In genomic region chr9:91903126-91903911, GRCh38 we compare ENCODE assay signal across 22 cellular contexts. TPM values are rescaled to one million over a fixed set of nuclear protein-coding genes. Genes with fewer than 3 reads are reported as not detected.
DNase-seq lines count a peak whose midpoint lies in the region; ATAC-seq, FAIRE-seq and TF ChIP-seq lines count a peak whose summit lies in the region.
"Had no signal": no experiment of that assay in that cellular context is flagged by ENCODE, and none has a peak within 500 bp of the region (broad histone marks: within the 10 kb centered on the region; RNA-seq: fewer than 3 reads in every experiment).

No MANE protein-coding gene starts in this region.

- intact Hi-C loops in cardiac septum (cut with DNase I), result no loop called here
- intact Hi-C loops in Right ventricle myocardium superior (cut with DNase I), result no loop called here
- intact Hi-C loops in K562 (cut with micrococcal nuclease), result loop anchor here (10.0 kb wide), 1 partner anchor 129 kb away; no protein-coding TSS in a partner anchor

- H3K9me1 ChIP-seq in K562 (ENCODE audit: control insufficient read depth, insufficient read depth, low read length), result no peaks in the 10 kb centered on the region

- H3K36me3 ChIP-seq in K562 (ENCODE audit: control insufficient read depth, insufficient read depth, low read length), result peaks cover 9% of the 10 kb centered on the region; the same call in 2 of the 3 replicates
- H3K36me3 ChIP-seq in suprapubic skin, result no peaks in the 10 kb centered on the region
- H3K36me3 ChIP-seq: heart right ventricle, WERI-Rb-1 had no signal

- H3K4me1 ChIP-seq in K562 (replicated peaks in 1 of 2; ENCODE audit: control insufficient read depth in 2 of 2, insufficient read depth in 2 of 2, low read length in 2 of 2) (peaks cover 78 to 82% of the 10 kb centered on the region in 2 experiments), suprapubic skin (peaks cover 43% of the 10 kb centered on the region)

- H3K27ac ChIP-seq in K562 (ENCODE audit: extremely low read depth, low read depth, low read length), result peak overlapping the region; percentile 88
- no peak overlapping the region for H3K27ac ChIP-seq in suprapubic skin
- H3K27ac ChIP-seq: KMS-11 had no signal

- WGBS in K562 (ENCODE audit: insufficient coverage, low coverage, missing lambda C conversion rate), result 36% methylated on average over 12 of the region's 12 CpGs
- WGBS in suprapubic skin, result 64% methylated on average over 12 of the region's 12 CpGs

- no peaks in the 10 kb centered on the region for H3K27me3 Mint-ChIP-seq in neural crest cell (ENCODE audit: low read depth)
- H3K27me3 Mint-ChIP-seq: activated CD8-positive, alpha-beta T cell treated with anti-CD3 and anti-CD28 coated beads for 36 hours; CD4-positive, CD25-positive, alpha-beta regulatory T cell had no signal

- no peak overlapping the region for H3K4me3 Mint-ChIP-seq in neural crest cell
- H3K4me3 Mint-ChIP-seq: activated CD8-positive, alpha-beta T cell treated with anti-CD3 and anti-CD28 coated beads for 36 hours; activated T-helper 1 cell treated with anti-CD3 and anti-CD28 coated beads, Interleukin-12 subunit alpha, Interleukin-12 subunit beta, Interleukin-2, Interleukin-4 antibody, amounts not matched to agents 30 ng/mL and 10 ng/mL and 1 ng/mL, durations not matched to agents 14 hours and 24 hours and 36 hours had no signal

- no peak for FAIRE-seq in K562 (lab: Jason Lieb, UNC)
- FAIRE-seq: bronchial epithelial cell, islet of Langerhans had no signal

- TF ChIP-seq CTCF in K562 (IDR thresholded peaks at IDR 0.05 in 2 of 3, conservative IDR thresholded peaks at IDR 0.05 in 1 of 3; ENCODE audit: insufficient read depth in 2 of 3, low read depth in 1 of 3, low read length in 3 of 3), result no peak
- TF ChIP-seq CTCF in neural crest cell (conservative IDR thresholded peaks at IDR 0.05), result no peak
- TF ChIP-seq CTCF in suprapubic skin (IDR thresholded peaks at IDR 0.05), result no peak

- BruUV-seq in K562 (replicated peaks; lab: Mats Ljungman, UMichigan), result no TSS peak

- H3K27ac Mint-ChIP-seq in neural crest cell (ENCODE audit: unreplicated experiment), result peak overlapping the region; percentile 92
- H3K27ac Mint-ChIP-seq: activated CD8-positive, alpha-beta T cell treated with anti-CD3 and anti-CD28 coated beads for 36 hours; activated T-helper 1 cell treated with anti-CD3 and anti-CD28 coated beads, Interleukin-12 subunit alpha, Interleukin-12 subunit beta, Interleukin-2, Interleukin-4 antibody, amounts not matched to agents 30 ng/mL and 10 ng/mL and 1 ng/mL, durations not matched to agents 14 hours and 24 hours and 36 hours; CD4-positive, CD25-positive, alpha-beta regulatory T cell had no signal

- no peaks in the 10 kb centered on the region for H4K20me1 ChIP-seq in K562 (replicated peaks; ENCODE audit: control insufficient read depth, insufficient read depth, low read length)

- H3K36me3 Mint-ChIP-seq in neural crest cell (ENCODE audit: low read depth), result no peaks in the 10 kb centered on the region
- H3K36me3 Mint-ChIP-seq: CD4-positive, CD25-positive, alpha-beta regulatory T cell had no signal

- POLR2A ChIA-PET in K562 (lab: Yijun Ruan, JAX), result interaction anchor here (1.1 kb wide), 1 partner anchor 41 kb away, joined by 3 read pairs; no protein-coding TSS in a partner anchor

- no peak for TF ChIP-seq POLR2A in K562 (conservative IDR thresholded peaks at IDR 0.05)
- no peak for TF ChIP-seq POLR2A in suprapubic skin (IDR thresholded peaks at IDR 0.05)

- H3K27me3 ChIP-seq in K562 (ENCODE audit: control insufficient read depth in 2 of 2, insufficient read depth in 2 of 2, low read length in 2 of 2), result no peaks in the 10 kb centered on the region
- no peaks in the 10 kb centered on the region for H3K27me3 ChIP-seq in suprapubic skin

- H2AFZ ChIP-seq in K562 (ENCODE audit: low read depth, low read length), result no peak overlapping the region

- peak overlapping the region; percentile 29; the same call in 1 of the 2 replicates for H3K4me2 ChIP-seq in K562 (ENCODE audit: insufficient read depth, low read length)
- H3K4me2 ChIP-seq: KMS-11 had no signal

- H3K4me3 ChIP-seq in K562 (no peak overlapping the region), suprapubic skin (no peak overlapping the region)
- H3K4me3 ChIP-seq: heart right ventricle had no signal

- H3K9me3 ChIP-seq in K562 (replicated peaks; ENCODE audit: control insufficient read depth, insufficient read depth, low read depth, low read length) (no peaks in the 10 kb centered on the region), suprapubic skin (no peaks in the 10 kb centered on the region)
- H3K9me3 ChIP-seq: heart right ventricle had no signal

- in situ Hi-C loops in K562 (cut with MboI), result no loop called here

- CTCF ChIA-PET in K562 (lab: Yijun Ruan, JAX; ENCODE audit: low intra/inter-chr PET ratio), result no interaction called here

- H3K4me1 Mint-ChIP-seq in neural crest cell, result peaks cover 66% of the 10 kb centered on the region

- H3K79me2 ChIP-seq in K562 (ENCODE audit: control insufficient read depth, insufficient read depth, low read length), result peaks cover 97% of the 10 kb centered on the region

- no peak for TF ChIP-seq EP300 in K562 (IDR thresholded peaks at IDR 0.05; ENCODE audit: low read length)
- no peak for TF ChIP-seq EP300 in suprapubic skin (IDR thresholded peaks at IDR 0.05)

- H3K9ac ChIP-seq in K562 (ENCODE audit: insufficient read depth in 1 of 2, low read depth in 2 of 2, low read length in 2 of 2), result peak overlapping the region in 1 of 2 experiments; percentile 62; a peak in 1 of 4 replicates
- H3K9ac ChIP-seq: KMS-11 had no signal

- no peaks in the 10 kb centered on the region for H3K9me3 Mint-ChIP-seq in neural crest cell
- H3K9me3 Mint-ChIP-seq: activated CD8-positive, alpha-beta T cell treated with anti-CD3 and anti-CD28 coated beads for 36 hours; activated T-helper 1 cell treated with anti-CD3 and anti-CD28 coated beads, Interleukin-12 subunit alpha, Interleukin-12 subunit beta, Interleukin-2, Interleukin-4 antibody, amounts not matched to agents 30 ng/mL and 10 ng/mL and 1 ng/mL, durations not matched to agents 14 hours and 24 hours and 36 hours; CD4-positive, CD25-positive, alpha-beta regulatory T cell had no signal

- ATAC-seq in Right ventricle myocardium superior (ENCODE audit: poor library complexity), result no peak
- no peak for ATAC-seq in K562
- ATAC-seq in HG02981 (IDR thresholded peaks at IDR 0.05; ENCODE audit: unreplicated experiment), result no peak
- no peak for ATAC-seq in GM18867 (IDR thresholded peaks at IDR 0.05; ENCODE audit: unreplicated experiment)
- ATAC-seq: activated CD8-positive, alpha-beta T cell treated with anti-CD3 and anti-CD28 coated beads for 36 hours; PC-3 had no signal

- peak; percentile 67 for DNase-seq in cardiac septum (ENCODE audit: low spot score)
- DNase-seq in Right ventricle myocardium superior, result no peak
- no peak for DNase-seq in K562 (ENCODE audit: extremely low read depth in 1 of 4, low spot score in 3 of 4)
- no peak for DNase-seq in neural crest cell (ENCODE audit: low read depth, low spot score)
- DNase-seq in NCI-H2171 (lab: John Stamatoyannopoulos, UW), result no peak
- no peak for DNase-seq in suprapubic skin (ENCODE audit: low spot score in 2 of 2)
- DNase-seq: activated CD8-positive, alpha-beta T cell treated with anti-CD3 and anti-CD28 coated beads for 36 hours; CD4-positive, CD25-positive, alpha-beta regulatory T cell; heart right ventricle; NCI-H1694; NCI-H510A; PC-3; SW 1271; trophoblast cell; WERI-Rb-1 had no signal

- TF ChIP-seq RAD21 in K562 (CRISPR knock-in tag; conservative IDR thresholded peaks at IDR 0.05 in 1 of 2, IDR thresholded peaks at IDR 0.05 in 1 of 2), result no peak

TF ChIP-seq in K562, 482 proteins besides CTCF, POLR2A, EP300 and RAD21:
- TF ChIP-seq NR2F6 (CRISPR knock-in tag; IDR thresholded peaks at IDR 0.05) (no peak), SPI1 (IDR thresholded peaks at IDR 0.05; ENCODE audit: borderline replicate concordance, low read depth, low read length) (peak; percentile 72; the same call in 1 of the 2 replicates), ZBTB7A (IDR thresholded peaks at IDR 0.05; ENCODE audit: borderline replicate concordance, control insufficient read depth, low read depth, low read length) (0 out of 2 replicates have a peak, but pooled peaks have one; percentile 6), ZNF384 (IDR thresholded peaks at IDR 0.05; ENCODE audit: low read depth, low read length) (no peak), POLR2H (tag; IDR thresholded peaks at IDR 0.05; ENCODE audit: low read depth) (no peak), HMBOX1 (IDR thresholded peaks at IDR 0.05) (0 out of 2 replicates have a peak, but pooled peaks have one; percentile 12), ZNF699 (CRISPR knock-in tag; IDR thresholded peaks at IDR 0.05; ENCODE audit: insufficient replicate concordance) (no peak)

RNA-seq across cellular contexts. Expression of gene ROR2, which starts 46.7 kb away (rescaled TPM):
- 0.65 TPM for total RNA-seq in cardiac septum
- total RNA-seq in Right ventricle myocardium superior, result 0.43 TPM
- total RNA-seq in K562 (2011; cell fraction: chromatin; rRNA removed; ENCODE audit: low replicate concordance), result 55.8 and 56.6 TPM in 2 replicates
- 56.9 and 60.5 TPM in 2 replicates for total RNA-seq in K562 (2011; cell fraction: nucleolus; rRNA removed)
- 36.5 and 49.8 TPM in 2 replicates for total RNA-seq in K562 (2011; cell fraction: nucleoplasm; rRNA removed)
- 15.3 and 18.2 TPM in 2 replicates for total RNA-seq in K562 (2014; rRNA removed)
- total RNA-seq in K562 (2014; rRNA removed; fragmentation: Illumina TruSeq; extraction: Trizol), result 11.4 and 17.3 TPM in 2 replicates
- 15.4 and 17.9 TPM in 2 replicates for total RNA-seq in K562 (2015; rRNA removed; fragmentation: Illumina TruSeq; extraction: Trizol)
- 33.6 and 33.8 TPM in 2 replicates for total RNA-seq in K562 (2021)
- 7.7 and 8.1 TPM in 2 replicates for polyA plus RNA-seq in K562 (2011; rRNA removed)
- polyA plus RNA-seq in K562 (2011; cell fraction: cytosol; rRNA removed), result 7.9 and 16.6 TPM in 2 replicates
- 11.8 and 20.5 TPM in 2 replicates for polyA plus RNA-seq in K562 (2011; cell fraction: nucleus; rRNA removed)
- 16.8 and 25.3 TPM in 2 replicates for polyA plus RNA-seq in K562 (2012)
- 14.2 and 18.3 TPM in 2 replicates for polyA plus RNA-seq in K562 (2014; fragmentation: Illumina TruSeq; extraction: Trizol)
- polyA plus RNA-seq in K562 (2014; fragmentation: Nextera tagmentation; extraction: Ambion mirVana), result 1 to 10 TPM; 5.6 to 6.0 TPM
- 12.5 and 17.2 TPM in 2 replicates for polyA plus RNA-seq in K562 (2014; rRNA removed)
- polyA minus RNA-seq in K562 (2011; rRNA and poly(A)+ RNA removed), result 11.9 and 15.1 TPM in 2 replicates
- 16.4 and 18.1 TPM in 2 replicates for polyA minus RNA-seq in K562 (2011; cell fraction: cytosol; rRNA and poly(A)+ RNA removed)
- polyA minus RNA-seq in K562 (2011; cell fraction: nucleus; rRNA and poly(A)+ RNA removed), result 12.5 and 14.1 TPM in 2 replicates
- 12.4 and 14.9 TPM in 2 replicates for total RNA-seq in neural crest cell
- total RNA-seq in suprapubic skin, result 1 to 10 TPM; 3.3 to 7.3 (median 5.0) TPM
- total RNA-seq: A172; activated CD8-positive, alpha-beta T cell treated with anti-CD3 and anti-CD28 coated beads for 36 hours; PC-3 had no signal
- polyA plus RNA-seq: CD4-positive, CD25-positive, alpha-beta regulatory T cell had no signal
